ENCODE assay signal across 1 cellular context in the genomic region with DNA sequence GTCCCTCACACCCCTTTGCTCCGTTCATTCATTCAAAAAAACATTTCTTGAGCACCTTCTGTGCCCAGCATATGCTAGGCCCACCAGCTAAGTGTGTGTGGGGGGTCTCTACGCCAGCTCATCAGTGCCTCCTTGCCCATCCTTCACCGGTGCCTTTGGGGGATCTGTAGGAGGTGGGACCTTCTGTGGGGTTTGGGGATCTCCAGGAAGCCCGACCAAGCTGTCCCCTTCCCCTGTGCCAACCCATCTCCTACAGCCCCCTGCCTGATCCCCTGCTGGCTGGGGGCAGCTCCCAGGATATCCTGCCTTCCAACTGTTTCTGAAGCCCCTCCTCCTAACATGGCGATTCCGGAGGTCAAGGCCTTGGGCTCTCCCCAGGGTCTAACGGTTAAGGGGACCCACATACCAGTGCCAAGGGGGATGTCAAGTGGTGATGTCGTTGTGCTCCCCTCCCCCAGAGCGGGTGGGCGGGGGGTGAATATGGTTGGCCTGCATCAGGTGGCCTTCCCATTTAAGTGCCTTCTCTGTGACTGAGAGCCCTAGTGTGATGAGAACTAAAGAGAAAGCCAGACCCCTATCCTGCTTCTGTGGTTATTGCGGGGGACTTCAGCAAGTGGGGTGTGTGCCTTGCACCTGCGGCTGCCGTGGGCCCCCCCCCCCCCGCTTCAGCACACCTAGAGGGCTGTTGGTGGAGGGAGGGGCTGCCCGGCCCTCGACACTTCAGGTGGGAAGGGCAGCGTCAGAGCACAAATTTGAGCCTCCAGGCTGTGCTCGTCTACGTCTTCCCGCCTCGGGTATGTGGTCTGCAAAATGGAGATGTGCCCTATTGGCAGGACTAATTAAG.
TF ChIP-seq lines count a peak whose summit lies in the region.

No MANE protein-coding gene starts in this region.

TF ChIP-seq in HepG2, 621 proteins besides CTCF, POLR2A, EP300 and RAD21 (continued from another document):
- TF ChIP-seq ZNF672 (CRISPR knock-in tag; IDR thresholded peaks at IDR 0.05) (no peak), ZBTB8A (CRISPR knock-in tag; IDR thresholded peaks at IDR 0.05; ENCODE audit: borderline replicate concordance, low read depth) (no peak), ZNF33A (CRISPR knock-in tag; IDR thresholded peaks at IDR 0.05; ENCODE audit: borderline replicate concordance) (no peak), MXD3 (CRISPR knock-in tag; IDR thresholded peaks at IDR 0.05) (peak; percentile 22; the same call in 1 of the 2 replicates), ZNF136 (CRISPR knock-in tag; IDR thresholded peaks at IDR 0.05; ENCODE audit: low read depth) (peak; percentile 86), ZC3H13 (CRISPR knock-in tag; IDR thresholded peaks at IDR 0.05) (peak; percentile 96), NFE2L1 (CRISPR knock-in tag; IDR thresholded peaks at IDR 0.05; ENCODE audit: borderline replicate concordance) (0 out of 2 replicates have a peak, but pooled peaks have one; percentile 43), ZNF12 (CRISPR knock-in tag; IDR thresholded peaks at IDR 0.05) (0 out of 2 replicates have a peak, but pooled peaks have one; percentile 9), ZNF572 (CRISPR knock-in tag; IDR thresholded peaks at IDR 0.05) (peak; percentile 81), RBAK (CRISPR knock-in tag; IDR thresholded peaks at IDR 0.05) (0 out of 2 replicates have a peak, but pooled peaks have one; percentile 45), ZNF615 (CRISPR knock-in tag; IDR thresholded peaks at IDR 0.05; ENCODE audit: borderline replicate concordance) (peak; percentile 75; the same call in 1 of the 2 replicates), ZNF350 (CRISPR knock-in tag; IDR thresholded peaks at IDR 0.05; ENCODE audit: borderline replicate concordance, low read depth) (peak; percentile 91; the same call in 1 of the 2 replicates), HOMEZ (CRISPR knock-in tag; IDR thresholded peaks at IDR 0.05; ENCODE audit: low read depth) (no peak), FOXA1 (IDR thresholded peaks at IDR 0.05) (no peak), FOXA1 (CRISPR knock-in tag; IDR thresholded peaks at IDR 0.05) (0 out of 2 replicates have a peak, but pooled peaks have one; percentile 6)
- TF ChIP-seq, protein P1, sequence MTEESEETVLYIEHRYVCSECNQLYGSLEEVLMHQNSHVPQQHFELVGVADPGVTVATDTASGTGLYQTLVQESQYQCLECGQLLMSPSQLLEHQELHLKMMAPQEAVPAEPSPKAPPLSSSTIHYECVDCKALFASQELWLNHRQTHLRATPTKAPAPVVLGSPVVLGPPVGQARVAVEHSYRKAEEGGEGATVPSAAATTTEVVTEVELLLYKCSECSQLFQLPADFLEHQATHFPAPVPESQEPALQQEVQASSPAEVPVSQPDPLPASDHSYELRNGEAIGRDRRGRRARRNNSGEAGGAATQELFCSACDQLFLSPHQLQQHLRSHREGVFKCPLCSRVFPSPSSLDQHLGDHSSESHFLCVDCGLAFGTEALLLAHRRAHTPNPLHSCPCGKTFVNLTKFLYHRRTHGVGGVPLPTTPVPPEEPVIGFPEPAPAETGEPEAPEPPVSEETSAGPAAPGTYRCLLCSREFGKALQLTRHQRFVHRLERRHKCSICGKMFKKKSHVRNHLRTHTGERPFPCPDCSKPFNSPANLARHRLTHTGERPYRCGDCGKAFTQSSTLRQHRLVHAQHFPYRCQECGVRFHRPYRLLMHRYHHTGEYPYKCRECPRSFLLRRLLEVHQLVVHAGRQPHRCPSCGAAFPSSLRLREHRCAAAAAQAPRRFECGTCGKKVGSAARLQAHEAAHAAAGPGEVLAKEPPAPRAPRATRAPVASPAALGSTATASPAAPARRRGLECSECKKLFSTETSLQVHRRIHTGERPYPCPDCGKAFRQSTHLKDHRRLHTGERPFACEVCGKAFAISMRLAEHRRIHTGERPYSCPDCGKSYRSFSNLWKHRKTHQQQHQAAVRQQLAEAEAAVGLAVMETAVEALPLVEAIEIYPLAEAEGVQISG (CRISPR knock-in tag; IDR thresholded peaks at IDR 0.05), result no peak; the same call in 1 of the 2 replicates
- TF ChIP-seq, protein P2, sequence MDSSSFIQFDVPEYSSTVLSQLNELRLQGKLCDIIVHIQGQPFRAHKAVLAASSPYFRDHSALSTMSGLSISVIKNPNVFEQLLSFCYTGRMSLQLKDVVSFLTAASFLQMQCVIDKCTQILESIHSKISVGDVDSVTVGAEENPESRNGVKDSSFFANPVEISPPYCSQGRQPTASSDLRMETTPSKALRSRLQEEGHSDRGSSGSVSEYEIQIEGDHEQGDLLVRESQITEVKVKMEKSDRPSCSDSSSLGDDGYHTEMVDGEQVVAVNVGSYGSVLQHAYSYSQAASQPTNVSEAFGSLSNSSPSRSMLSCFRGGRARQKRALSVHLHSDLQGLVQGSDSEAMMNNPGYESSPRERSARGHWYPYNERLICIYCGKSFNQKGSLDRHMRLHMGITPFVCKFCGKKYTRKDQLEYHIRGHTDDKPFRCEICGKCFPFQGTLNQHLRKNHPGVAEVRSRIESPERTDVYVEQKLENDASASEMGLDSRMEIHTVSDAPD (CRISPR knock-in tag; IDR thresholded peaks at IDR 0.05), result peak; percentile 83; the same call in 1 of the 2 replicates
- TF ChIP-seq, protein P3, sequence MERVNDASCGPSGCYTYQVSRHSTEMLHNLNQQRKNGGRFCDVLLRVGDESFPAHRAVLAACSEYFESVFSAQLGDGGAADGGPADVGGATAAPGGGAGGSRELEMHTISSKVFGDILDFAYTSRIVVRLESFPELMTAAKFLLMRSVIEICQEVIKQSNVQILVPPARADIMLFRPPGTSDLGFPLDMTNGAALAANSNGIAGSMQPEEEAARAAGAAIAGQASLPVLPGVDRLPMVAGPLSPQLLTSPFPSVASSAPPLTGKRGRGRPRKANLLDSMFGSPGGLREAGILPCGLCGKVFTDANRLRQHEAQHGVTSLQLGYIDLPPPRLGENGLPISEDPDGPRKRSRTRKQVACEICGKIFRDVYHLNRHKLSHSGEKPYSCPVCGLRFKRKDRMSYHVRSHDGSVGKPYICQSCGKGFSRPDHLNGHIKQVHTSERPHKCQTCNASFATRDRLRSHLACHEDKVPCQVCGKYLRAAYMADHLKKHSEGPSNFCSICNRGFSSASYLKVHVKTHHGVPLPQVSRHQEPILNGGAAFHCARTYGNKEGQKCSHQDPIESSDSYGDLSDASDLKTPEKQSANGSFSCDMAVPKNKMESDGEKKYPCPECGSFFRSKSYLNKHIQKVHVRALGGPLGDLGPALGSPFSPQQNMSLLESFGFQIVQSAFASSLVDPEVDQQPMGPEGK (CRISPR knock-in tag; IDR thresholded peaks at IDR 0.05), result peak; percentile 68
